Comparison of ENCODE assay signal across 9 cellular contexts in genomic region chr14:75222208-75222701, GRCh38. TPM values are rescaled to one million over a fixed set of nuclear protein-coding genes. Genes with fewer than 3 reads are reported as not detected.
DNase-seq lines count a peak whose midpoint lies in the region; ATAC-seq, FAIRE-seq and TF ChIP-seq lines count a peak whose summit lies in the region.
"Had no signal": no experiment of that assay in that cellular context is flagged by ENCODE, and none has a peak within 500 bp of the region (broad histone marks: within the 10 kb centered on the region; RNA-seq: fewer than 3 reads in every experiment).

No MANE protein-coding gene starts in this region.

- peak; percentile 92 for DNase-seq in HT1080 (ENCODE audit: low read depth)
- DNase-seq in cardiac fibroblast (ENCODE audit: low read depth in 2 of 2) = peak; percentile 88 to 99
- DNase-seq in naive B cell = peak; percentile 46
- no peak for DNase-seq in activated gamma-delta T cell (lab: John Stamatoyannopoulos, UW)
- no peak for DNase-seq in activated naive CD4-positive, alpha-beta T cell treated with anti-CD3 and anti-CD28 coated beads for 36 hours
- DNase-seq in frontal cortex (ENCODE audit: low spot score in 2 of 2) = no peak
- no peak for DNase-seq in NCI-H1930 (lab: John Stamatoyannopoulos, UW)

- no peaks in the 10 kb centered on the region for H3K36me3 Mint-ChIP-seq in naive B cell
- H3K36me3 Mint-ChIP-seq in activated naive CD4-positive, alpha-beta T cell treated with anti-CD3 and anti-CD28 coated beads for 36 hours (ENCODE audit: low read depth) = no peaks in the 10 kb centered on the region
- H3K36me3 Mint-ChIP-seq: activated naive CD8-positive, alpha-beta T cell had no signal

- no peaks in the 10 kb centered on the region for H3K27me3 Mint-ChIP-seq in naive B cell
- H3K27me3 Mint-ChIP-seq in activated naive CD4-positive, alpha-beta T cell treated with anti-CD3 and anti-CD28 coated beads for 36 hours (ENCODE audit: low read depth) = no peaks in the 10 kb centered on the region
- H3K27me3 Mint-ChIP-seq: activated naive CD8-positive, alpha-beta T cell had no signal

- ATAC-seq in naive B cell (ENCODE audit: low read depth in 2 of 2) = peak; percentile 69 to 75

- peaks cover 23 to 41% (median 27%) of the 10 kb centered on the region in 3 donors for H3K4me1 Mint-ChIP-seq in naive B cell
- peaks cover 8% of the 10 kb centered on the region for H3K4me1 Mint-ChIP-seq in activated naive CD4-positive, alpha-beta T cell treated with anti-CD3 and anti-CD28 coated beads for 36 hours (ENCODE audit: low read depth)

- intact Hi-C loops in activated naive CD4-positive, alpha-beta T cell treated with anti-CD3 and anti-CD28 coated beads for 36 hours (cut with micrococcal nuclease) = no loop called here

- no peak overlapping the region for H3K4me3 ChIP-seq in cardiac fibroblast (replicated peaks in 1 of 2; ENCODE audit: low read depth in 2 of 2, low read length in 2 of 2)

- FAIRE-seq in frontal cortex (lab: Jason Lieb, UNC) = no peak

- H3K9me3 Mint-ChIP-seq in naive B cell = no peaks in the 10 kb centered on the region
- no peaks in the 10 kb centered on the region for H3K9me3 Mint-ChIP-seq in activated naive CD4-positive, alpha-beta T cell treated with anti-CD3 and anti-CD28 coated beads for 36 hours

- CTCF ChIA-PET in activated naive CD4-positive, alpha-beta T cell treated with anti-CD3 and anti-CD28 coated beads for 36 hours (lab: Charles Lee) = interaction anchor here (0.6 to 0.7 kb wide), 2 partner anchors 19 to 34 kb away, joined by 3 to 4 read pairs; no protein-coding TSS in a partner anchor

- H3K4me3 Mint-ChIP-seq in naive B cell = peak overlapping the region in 6 of 8 donors; percentile 10 to 78 (median 72)
- H3K4me3 Mint-ChIP-seq in activated naive CD4-positive, alpha-beta T cell treated with anti-CD3 and anti-CD28 coated beads for 36 hours = no peak overlapping the region
- H3K4me3 Mint-ChIP-seq: activated naive CD8-positive, alpha-beta T cell had no signal

- peak overlapping the region; percentile 49 to 96 (median 82) for H3K27ac Mint-ChIP-seq in naive B cell
- no peak overlapping the region for H3K27ac Mint-ChIP-seq in activated naive CD4-positive, alpha-beta T cell treated with anti-CD3 and anti-CD28 coated beads for 36 hours
- H3K27ac Mint-ChIP-seq: activated naive CD8-positive, alpha-beta T cell had no signal

- peak; percentile 3 for TF ChIP-seq CTCF in GM12873 (IDR thresholded peaks at IDR 0.05; ENCODE audit: insufficient read depth, low read depth, low read length, missing control alignments)
- TF ChIP-seq CTCF in cardiac fibroblast (IDR thresholded peaks at IDR 0.05; ENCODE audit: low read depth, low read length) = no peak

RNA-seq across cellular contexts. Expression of gene TMED10, which starts 45.8 kb away (rescaled TPM):
- 180 and 239 TPM in 2 replicates for total RNA-seq in HT1080 (2014; rRNA removed; shearing (Covaris generic))
- polyA plus RNA-seq in HT1080 (2015; cell fraction: cytosol; rRNA removed) = 189 and 251 TPM in 2 replicates
- 271 TPM in 2 replicates for polyA plus RNA-seq in HT1080 (2015; cell fraction: nucleus; rRNA removed)
- polyA plus RNA-seq in naive B cell (ENCODE audit: low read depth in 6 of 6) = 100 to 1,000 TPM; 228 to 283 (median 252) TPM
- total RNA-seq in activated naive CD4-positive, alpha-beta T cell treated with anti-CD3 and anti-CD28 coated beads for 36 hours = 100 to 1,000 TPM; 151 to 156 TPM
- 108 TPM for total RNA-seq in frontal cortex

RNA-seq across cellular contexts. Expression of gene FOS, which starts 56.4 kb away (rescaled TPM):
- total RNA-seq in HT1080 (2014; rRNA removed; shearing (Covaris generic)) = 2.2 and 3.2 TPM in 2 replicates
- polyA plus RNA-seq in HT1080 (2015; cell fraction: cytosol; rRNA removed) = 1.1 and 2.4 TPM in 2 replicates
- 11.4 and 34.0 TPM in 2 replicates for polyA plus RNA-seq in HT1080 (2015; cell fraction: nucleus; rRNA removed)
- 1,000 to 10,000 TPM in 5 of 6 donors, 100 to 1,000 TPM in 1; 863 to 3,933 (median 2,927) TPM for polyA plus RNA-seq in naive B cell (ENCODE audit: low read depth in 6 of 6)
- 10 to 100 TPM; 34.5 to 35.7 TPM for total RNA-seq in activated naive CD4-positive, alpha-beta T cell treated with anti-CD3 and anti-CD28 coated beads for 36 hours
- 15.1 TPM for total RNA-seq in frontal cortex

Comparison
In these comparisons a context has a peak if more than half of its experiments do, and no peak if none do; other contexts are left out.
1. DNase-seq: peak in HT1080 (single experiment), cardiac fibroblast (2 of 2) and naive B cell (single experiment); none in activated gamma-delta T cell (single experiment), activated naive CD4-positive, alpha-beta T cell treated with anti-CD3 and anti-CD28 coated beads for 36 hours (single experiment), frontal cortex (0 of 2) and NCI-H1930 (0 of 2).